In the genomic region with DNA sequence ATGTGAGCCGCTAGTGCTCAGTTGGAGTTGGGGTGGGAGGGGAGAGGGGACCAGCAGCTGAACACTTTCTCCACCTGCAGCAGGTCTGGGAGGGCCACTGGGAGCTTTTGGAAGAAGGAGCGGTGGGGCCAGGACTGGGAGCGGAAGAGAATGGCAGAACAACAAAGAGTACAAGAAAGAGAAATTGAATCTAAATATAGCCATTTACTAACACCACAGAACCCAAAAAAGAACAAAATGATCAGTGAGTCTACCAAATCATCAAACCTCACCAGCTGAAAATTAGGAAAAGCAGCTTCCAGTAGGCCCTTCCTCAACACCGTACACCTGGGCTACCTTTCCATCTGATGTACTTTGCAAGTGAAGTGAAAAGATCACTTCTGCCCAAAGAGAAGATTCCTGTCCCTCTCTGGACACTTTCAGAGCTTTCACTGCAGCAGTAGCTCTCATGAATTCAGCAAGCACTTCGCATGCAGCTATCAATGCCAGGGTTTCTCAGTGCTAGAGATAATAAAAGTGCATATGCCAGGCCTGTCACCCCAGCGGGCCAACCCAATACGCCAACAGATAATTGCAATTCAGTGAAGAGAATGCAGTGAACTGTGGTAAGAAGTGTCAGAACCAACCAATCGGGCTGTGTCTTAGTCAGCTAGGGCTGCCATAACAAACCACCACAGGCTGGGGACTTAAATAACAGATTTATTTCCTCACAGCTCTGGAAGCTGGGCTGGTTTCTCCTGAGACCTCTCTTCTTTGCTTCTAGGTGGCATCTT, we compare ENCODE assay signal across 1 cellular context.
TF ChIP-seq lines count a peak whose summit lies in the region.

No MANE protein-coding gene starts in this region.

TF ChIP-seq in GM12878, 131 proteins besides CTCF, POLR2A, EP300 and RAD21 (continued from another document and continues in another):
- TF ChIP-seq, protein P1, sequence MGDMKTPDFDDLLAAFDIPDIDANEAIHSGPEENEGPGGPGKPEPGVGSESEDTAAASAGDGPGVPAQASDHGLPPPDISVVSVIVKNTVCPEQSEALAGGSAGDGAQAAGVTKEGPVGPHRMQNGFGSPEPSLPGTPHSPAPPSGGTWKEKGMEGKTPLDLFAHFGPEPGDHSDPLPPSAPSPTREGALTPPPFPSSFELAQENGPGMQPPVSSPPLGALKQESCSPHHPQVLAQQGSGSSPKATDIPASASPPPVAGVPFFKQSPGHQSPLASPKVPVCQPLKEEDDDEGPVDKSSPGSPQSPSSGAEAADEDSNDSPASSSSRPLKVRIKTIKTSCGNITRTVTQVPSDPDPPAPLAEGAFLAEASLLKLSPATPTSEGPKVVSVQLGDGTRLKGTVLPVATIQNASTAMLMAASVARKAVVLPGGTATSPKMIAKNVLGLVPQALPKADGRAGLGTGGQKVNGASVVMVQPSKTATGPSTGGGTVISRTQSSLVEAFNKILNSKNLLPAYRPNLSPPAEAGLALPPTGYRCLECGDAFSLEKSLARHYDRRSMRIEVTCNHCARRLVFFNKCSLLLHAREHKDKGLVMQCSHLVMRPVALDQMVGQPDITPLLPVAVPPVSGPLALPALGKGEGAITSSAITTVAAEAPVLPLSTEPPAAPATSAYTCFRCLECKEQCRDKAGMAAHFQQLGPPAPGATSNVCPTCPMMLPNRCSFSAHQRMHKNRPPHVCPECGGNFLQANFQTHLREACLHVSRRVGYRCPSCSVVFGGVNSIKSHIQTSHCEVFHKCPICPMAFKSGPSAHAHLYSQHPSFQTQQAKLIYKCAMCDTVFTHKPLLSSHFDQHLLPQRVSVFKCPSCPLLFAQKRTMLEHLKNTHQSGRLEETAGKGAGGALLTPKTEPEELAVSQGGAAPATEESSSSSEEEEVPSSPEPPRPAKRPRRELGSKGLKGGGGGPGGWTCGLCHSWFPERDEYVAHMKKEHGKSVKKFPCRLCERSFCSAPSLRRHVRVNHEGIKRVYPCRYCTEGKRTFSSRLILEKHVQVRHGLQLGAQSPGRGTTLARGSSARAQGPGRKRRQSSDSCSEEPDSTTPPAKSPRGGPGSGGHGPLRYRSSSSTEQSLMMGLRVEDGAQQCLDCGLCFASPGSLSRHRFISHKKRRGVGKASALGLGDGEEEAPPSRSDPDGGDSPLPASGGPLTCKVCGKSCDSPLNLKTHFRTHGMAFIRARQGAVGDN (IDR thresholded peaks at IDR 0.05) = peak; percentile 89
- TF ChIP-seq SP1 (IDR thresholded peaks at IDR 0.05; ENCODE audit: low read depth, low read length) (no peak), CREB1 (IDR thresholded peaks at IDR 0.05; ENCODE audit: low read depth) (no peak), MEF2A (IDR thresholded peaks at IDR 0.05; ENCODE audit: insufficient read depth, low read depth, low read length) (0 out of 2 replicates have a peak, but pooled peaks have one; percentile 56), CHD2 (IDR thresholded peaks at IDR 0.05; ENCODE audit: borderline replicate concordance, low read depth, low read length) (no peak), JUNB (IDR thresholded peaks at IDR 0.05) (no peak), RCOR1 (conservative IDR thresholded peaks at IDR 0.05; ENCODE audit: low read depth, low read length) (no peak), ZNF24 (IDR thresholded peaks at IDR 0.05) (no peak), TAF1 (IDR thresholded peaks at IDR 0.05; ENCODE audit: borderline replicate concordance, low read depth, low read length) (peak; percentile 68; the same call in 1 of the 2 replicates), ETV6 (conservative IDR thresholded peaks at IDR 0.05 in 1 of 2, IDR thresholded peaks at IDR 0.05 in 1 of 2; ENCODE audit: borderline replicate concordance in 1 of 2, low read depth in 1 of 2) (no peak), NRF1 (conservative IDR thresholded peaks at IDR 0.05; ENCODE audit: low read depth, low read length) (no peak), RB1 (IDR thresholded peaks at IDR 0.05; ENCODE audit: borderline replicate concordance) (no peak), ZNF207 (IDR thresholded peaks at IDR 0.05; ENCODE audit: borderline replicate concordance) (no peak), SMC3 (IDR thresholded peaks at IDR 0.05; ENCODE audit: borderline replicate concordance, low read length) (no peak), MTA3 (IDR thresholded peaks at IDR 0.05; ENCODE audit: borderline replicate concordance, low read length) (no peak), TCF12 (IDR thresholded peaks at IDR 0.05; ENCODE audit: low read depth, low read length) (no peak), ASH2L (IDR thresholded peaks at IDR 0.05; ENCODE audit: borderline replicate concordance, low read depth) (no peak), ZNF384 (IDR thresholded peaks at IDR 0.05; ENCODE audit: borderline replicate concordance, low read depth, low read length) (no peak), SMAD5 (IDR thresholded peaks at IDR 0.05; ENCODE audit: low read depth) (peak; percentile 84; the same call in 1 of the 2 replicates), TARDBP (IDR thresholded peaks at IDR 0.05; ENCODE audit: borderline replicate concordance) (no peak), YY1 (IDR thresholded peaks at IDR 0.05; ENCODE audit: low read depth, low read length) (peak; percentile 8; the same call in 1 of the 2 replicates), RAD51 (IDR thresholded peaks at IDR 0.05) (no peak; the same call in 1 of the 2 replicates), POLR2AphosphoS5 (IDR thresholded peaks at IDR 0.05; ENCODE audit: low read length) (peak; percentile 90), SIN3A (IDR thresholded peaks at IDR 0.05; ENCODE audit: low read depth, low read length) (no peak)
- TF ChIP-seq, protein P2, sequence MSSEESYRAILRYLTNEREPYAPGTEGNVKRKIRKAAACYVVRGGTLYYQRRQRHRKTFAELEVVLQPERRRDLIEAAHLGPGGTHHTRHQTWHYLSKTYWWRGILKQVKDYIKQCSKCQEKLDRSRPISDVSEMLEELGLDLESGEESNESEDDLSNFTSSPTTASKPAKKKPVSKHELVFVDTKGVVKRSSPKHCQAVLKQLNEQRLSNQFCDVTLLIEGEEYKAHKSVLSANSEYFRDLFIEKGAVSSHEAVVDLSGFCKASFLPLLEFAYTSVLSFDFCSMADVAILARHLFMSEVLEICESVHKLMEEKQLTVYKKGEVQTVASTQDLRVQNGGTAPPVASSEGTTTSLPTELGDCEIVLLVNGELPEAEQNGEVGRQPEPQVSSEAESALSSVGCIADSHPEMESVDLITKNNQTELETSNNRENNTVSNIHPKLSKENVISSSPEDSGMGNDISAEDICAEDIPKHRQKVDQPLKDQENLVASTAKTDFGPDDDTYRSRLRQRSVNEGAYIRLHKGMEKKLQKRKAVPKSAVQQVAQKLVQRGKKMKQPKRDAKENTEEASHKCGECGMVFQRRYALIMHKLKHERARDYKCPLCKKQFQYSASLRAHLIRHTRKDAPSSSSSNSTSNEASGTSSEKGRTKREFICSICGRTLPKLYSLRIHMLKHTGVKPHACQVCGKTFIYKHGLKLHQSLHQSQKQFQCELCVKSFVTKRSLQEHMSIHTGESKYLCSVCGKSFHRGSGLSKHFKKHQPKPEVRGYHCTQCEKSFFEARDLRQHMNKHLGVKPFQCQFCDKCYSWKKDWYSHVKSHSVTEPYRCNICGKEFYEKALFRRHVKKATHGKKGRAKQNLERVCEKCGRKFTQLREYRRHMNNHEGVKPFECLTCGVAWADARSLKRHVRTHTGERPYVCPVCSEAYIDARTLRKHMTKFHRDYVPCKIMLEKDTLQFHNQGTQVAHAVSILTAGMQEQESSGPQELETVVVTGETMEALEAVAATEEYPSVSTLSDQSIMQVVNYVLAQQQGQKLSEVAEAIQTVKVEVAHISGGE (CRISPR knock-in tag; IDR thresholded peaks at IDR 0.05) = no peak
- TF ChIP-seq, protein P3, sequence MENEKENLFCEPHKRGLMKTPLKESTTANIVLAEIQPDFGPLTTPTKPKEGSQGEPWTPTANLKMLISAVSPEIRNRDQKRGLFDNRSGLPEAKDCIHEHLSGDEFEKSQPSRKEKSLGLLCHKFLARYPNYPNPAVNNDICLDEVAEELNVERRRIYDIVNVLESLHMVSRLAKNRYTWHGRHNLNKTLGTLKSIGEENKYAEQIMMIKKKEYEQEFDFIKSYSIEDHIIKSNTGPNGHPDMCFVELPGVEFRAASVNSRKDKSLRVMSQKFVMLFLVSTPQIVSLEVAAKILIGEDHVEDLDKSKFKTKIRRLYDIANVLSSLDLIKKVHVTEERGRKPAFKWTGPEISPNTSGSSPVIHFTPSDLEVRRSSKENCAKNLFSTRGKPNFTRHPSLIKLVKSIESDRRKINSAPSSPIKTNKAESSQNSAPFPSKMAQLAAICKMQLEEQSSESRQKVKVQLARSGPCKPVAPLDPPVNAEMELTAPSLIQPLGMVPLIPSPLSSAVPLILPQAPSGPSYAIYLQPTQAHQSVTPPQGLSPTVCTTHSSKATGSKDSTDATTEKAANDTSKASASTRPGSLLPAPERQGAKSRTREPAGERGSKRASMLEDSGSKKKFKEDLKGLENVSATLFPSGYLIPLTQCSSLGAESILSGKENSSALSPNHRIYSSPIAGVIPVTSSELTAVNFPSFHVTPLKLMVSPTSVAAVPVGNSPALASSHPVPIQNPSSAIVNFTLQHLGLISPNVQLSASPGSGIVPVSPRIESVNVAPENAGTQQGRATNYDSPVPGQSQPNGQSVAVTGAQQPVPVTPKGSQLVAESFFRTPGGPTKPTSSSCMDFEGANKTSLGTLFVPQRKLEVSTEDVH (IDR thresholded peaks at IDR 0.05; ENCODE audit: low read depth, partially characterized antibody) = no peak
- TF ChIP-seq, protein P4, sequence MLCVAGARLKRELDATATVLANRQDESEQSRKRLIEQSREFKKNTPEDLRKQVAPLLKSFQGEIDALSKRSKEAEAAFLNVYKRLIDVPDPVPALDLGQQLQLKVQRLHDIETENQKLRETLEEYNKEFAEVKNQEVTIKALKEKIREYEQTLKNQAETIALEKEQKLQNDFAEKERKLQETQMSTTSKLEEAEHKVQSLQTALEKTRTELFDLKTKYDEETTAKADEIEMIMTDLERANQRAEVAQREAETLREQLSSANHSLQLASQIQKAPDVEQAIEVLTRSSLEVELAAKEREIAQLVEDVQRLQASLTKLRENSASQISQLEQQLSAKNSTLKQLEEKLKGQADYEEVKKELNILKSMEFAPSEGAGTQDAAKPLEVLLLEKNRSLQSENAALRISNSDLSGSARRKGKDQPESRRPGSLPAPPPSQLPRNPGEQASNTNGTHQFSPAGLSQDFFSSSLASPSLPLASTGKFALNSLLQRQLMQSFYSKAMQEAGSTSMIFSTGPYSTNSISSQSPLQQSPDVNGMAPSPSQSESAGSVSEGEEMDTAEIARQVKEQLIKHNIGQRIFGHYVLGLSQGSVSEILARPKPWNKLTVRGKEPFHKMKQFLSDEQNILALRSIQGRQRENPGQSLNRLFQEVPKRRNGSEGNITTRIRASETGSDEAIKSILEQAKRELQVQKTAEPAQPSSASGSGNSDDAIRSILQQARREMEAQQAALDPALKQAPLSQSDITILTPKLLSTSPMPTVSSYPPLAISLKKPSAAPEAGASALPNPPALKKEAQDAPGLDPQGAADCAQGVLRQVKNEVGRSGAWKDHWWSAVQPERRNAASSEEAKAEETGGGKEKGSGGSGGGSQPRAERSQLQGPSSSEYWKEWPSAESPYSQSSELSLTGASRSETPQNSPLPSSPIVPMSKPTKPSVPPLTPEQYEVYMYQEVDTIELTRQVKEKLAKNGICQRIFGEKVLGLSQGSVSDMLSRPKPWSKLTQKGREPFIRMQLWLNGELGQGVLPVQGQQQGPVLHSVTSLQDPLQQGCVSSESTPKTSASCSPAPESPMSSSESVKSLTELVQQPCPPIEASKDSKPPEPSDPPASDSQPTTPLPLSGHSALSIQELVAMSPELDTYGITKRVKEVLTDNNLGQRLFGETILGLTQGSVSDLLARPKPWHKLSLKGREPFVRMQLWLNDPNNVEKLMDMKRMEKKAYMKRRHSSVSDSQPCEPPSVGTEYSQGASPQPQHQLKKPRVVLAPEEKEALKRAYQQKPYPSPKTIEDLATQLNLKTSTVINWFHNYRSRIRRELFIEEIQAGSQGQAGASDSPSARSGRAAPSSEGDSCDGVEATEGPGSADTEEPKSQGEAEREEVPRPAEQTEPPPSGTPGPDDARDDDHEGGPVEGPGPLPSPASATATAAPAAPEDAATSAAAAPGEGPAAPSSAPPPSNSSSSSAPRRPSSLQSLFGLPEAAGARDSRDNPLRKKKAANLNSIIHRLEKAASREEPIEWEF (IDR thresholded peaks at IDR 0.05; ENCODE audit: insufficient replicate concordance, low read depth, low read length) = no peak
- TF ChIP-seq, protein P5, sequence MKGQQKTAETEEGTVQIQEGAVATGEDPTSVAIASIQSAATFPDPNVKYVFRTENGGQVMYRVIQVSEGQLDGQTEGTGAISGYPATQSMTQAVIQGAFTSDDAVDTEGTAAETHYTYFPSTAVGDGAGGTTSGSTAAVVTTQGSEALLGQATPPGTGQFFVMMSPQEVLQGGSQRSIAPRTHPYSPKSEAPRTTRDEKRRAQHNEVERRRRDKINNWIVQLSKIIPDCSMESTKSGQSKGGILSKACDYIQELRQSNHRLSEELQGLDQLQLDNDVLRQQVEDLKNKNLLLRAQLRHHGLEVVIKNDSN (IDR thresholded peaks at IDR 0.05; ENCODE audit: borderline replicate concordance, extremely low read length, insufficient read depth, low read depth, low read length) = no peak
- TF ChIP-seq, protein P6, sequence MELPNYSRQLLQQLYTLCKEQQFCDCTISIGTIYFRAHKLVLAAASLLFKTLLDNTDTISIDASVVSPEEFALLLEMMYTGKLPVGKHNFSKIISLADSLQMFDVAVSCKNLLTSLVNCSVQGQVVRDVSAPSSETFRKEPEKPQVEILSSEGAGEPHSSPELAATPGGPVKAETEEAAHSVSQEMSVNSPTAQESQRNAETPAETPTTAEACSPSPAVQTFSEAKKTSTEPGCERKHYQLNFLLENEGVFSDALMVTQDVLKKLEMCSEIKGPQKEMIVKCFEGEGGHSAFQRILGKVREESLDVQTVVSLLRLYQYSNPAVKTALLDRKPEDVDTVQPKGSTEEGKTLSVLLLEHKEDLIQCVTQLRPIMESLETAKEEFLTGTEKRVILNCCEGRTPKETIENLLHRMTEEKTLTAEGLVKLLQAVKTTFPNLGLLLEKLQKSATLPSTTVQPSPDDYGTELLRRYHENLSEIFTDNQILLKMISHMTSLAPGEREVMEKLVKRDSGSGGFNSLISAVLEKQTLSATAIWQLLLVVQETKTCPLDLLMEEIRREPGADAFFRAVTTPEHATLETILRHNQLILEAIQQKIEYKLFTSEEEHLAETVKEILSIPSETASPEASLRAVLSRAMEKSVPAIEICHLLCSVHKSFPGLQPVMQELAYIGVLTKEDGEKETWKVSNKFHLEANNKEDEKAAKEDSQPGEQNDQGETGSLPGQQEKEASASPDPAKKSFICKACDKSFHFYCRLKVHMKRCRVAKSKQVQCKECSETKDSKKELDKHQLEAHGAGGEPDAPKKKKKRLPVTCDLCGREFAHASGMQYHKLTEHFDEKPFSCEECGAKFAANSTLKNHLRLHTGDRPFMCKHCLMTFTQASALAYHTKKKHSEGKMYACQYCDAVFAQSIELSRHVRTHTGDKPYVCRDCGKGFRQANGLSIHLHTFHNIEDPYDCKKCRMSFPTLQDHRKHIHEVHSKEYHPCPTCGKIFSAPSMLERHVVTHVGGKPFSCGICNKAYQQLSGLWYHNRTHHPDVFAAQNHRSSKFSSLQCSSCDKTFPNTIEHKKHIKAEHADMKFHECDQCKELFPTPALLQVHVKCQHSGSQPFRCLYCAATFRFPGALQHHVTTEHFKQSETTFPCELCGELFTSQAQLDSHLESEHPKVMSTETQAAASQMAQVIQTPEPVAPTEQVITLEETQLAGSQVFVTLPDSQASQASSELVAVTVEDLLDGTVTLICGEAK (IDR thresholded peaks at IDR 0.05; ENCODE audit: borderline replicate concordance) = no peak
- TF ChIP-seq, protein P7, sequence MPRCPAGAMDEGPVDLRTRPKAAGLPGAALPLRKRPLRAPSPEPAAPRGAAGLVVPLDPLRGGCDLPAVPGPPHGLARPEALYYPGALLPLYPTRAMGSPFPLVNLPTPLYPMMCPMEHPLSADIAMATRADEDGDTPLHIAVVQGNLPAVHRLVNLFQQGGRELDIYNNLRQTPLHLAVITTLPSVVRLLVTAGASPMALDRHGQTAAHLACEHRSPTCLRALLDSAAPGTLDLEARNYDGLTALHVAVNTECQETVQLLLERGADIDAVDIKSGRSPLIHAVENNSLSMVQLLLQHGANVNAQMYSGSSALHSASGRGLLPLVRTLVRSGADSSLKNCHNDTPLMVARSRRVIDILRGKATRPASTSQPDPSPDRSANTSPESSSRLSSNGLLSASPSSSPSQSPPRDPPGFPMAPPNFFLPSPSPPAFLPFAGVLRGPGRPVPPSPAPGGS (IDR thresholded peaks at IDR 0.05; ENCODE audit: borderline replicate concordance, insufficient read depth, low read depth, low read length, poor library complexity, severe bottlenecking) = no peak
